Comparison of ENCODE assay signal across 13 cellular contexts in the genomic region with DNA sequence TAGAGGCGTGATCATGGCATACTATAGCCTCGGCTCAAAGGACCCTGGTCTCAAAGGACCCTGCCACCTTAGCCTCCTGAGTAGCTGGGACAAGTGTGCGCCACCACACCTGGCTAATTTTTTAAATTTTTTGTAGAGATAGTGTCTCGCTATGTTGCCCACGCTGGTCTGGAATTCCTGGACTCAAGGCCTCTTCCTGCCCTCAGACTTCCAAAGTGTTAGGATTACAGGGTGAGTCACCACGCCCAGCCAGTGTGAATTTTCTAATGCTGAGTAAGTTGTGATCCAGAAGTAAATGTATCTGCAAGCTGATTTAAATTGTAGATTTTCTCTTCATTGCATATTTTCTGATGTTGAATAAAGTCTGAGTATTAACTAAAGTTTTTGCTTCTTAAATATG. TPM values are rescaled to one million over a fixed set of nuclear protein-coding genes. Genes with fewer than 3 reads are reported as not detected.
DNase-seq lines count a peak whose midpoint lies in the region; ATAC-seq, FAIRE-seq and TF ChIP-seq lines count a peak whose summit lies in the region.
"Had no signal": no experiment of that assay in that cellular context is flagged by ENCODE, and none has a peak within 500 bp of the region (broad histone marks: within the 10 kb centered on the region; RNA-seq: fewer than 3 reads in every experiment).

No MANE protein-coding gene starts in this region.

- FAIRE-seq in frontal cortex (lab: Jason Lieb, UNC) (no peak), GM12891 (lab: Jason Lieb, UNC) (no peak)
- FAIRE-seq: K562 had no signal

- ATAC-seq in GM19463 (IDR thresholded peaks at IDR 0.05; ENCODE audit: unreplicated experiment) = no peak
- ATAC-seq: esophagus mucosa, K562, lower lobe of right lung, psoas muscle had no signal

- TF ChIP-seq POLR2A in GM12891 (IDR thresholded peaks at IDR 0.05; ENCODE audit: low read depth, low read length) = no peak

- DNase-seq in GM04503 (ENCODE audit: low read depth) = peak; percentile 41
- DNase-seq in RPMI7951 (ENCODE audit: low read depth) = peak; percentile 78
- DNase-seq in fibroblast of gingiva (ENCODE audit: low read depth) = peak; percentile 53
- DNase-seq in renal cortical epithelial cell (ENCODE audit: low read depth) = peak; percentile 83
- no peak for DNase-seq in frontal cortex (ENCODE audit: low spot score in 2 of 2)
- DNase-seq in GM12891 (ENCODE audit: insufficient read length, low spot score) = no peak
- DNase-seq: DMS79, lower lobe of right lung, psoas muscle, RPMI8226 had no signal

TF ChIP-seq in GM12891, 5 proteins besides CTCF, POLR2A, EP300 and RAD21:
- TF ChIP-seq PAX5 (IDR thresholded peaks at IDR 0.05; ENCODE audit: insufficient read depth, low read length, severe bottlenecking) = no peak
- TF ChIP-seq POLR2AphosphoS5 (IDR thresholded peaks at IDR 0.05; ENCODE audit: low read depth, low read length) = no peak
- TF ChIP-seq SPI1 (IDR thresholded peaks at IDR 0.05; ENCODE audit: low read depth, low read length) = no peak
- no peak for TF ChIP-seq POU2F2 (IDR thresholded peaks at IDR 0.05; ENCODE audit: low read depth, low read length)
- TF ChIP-seq TAF1 (IDR thresholded peaks at IDR 0.05; ENCODE audit: low read depth, low read length) = no peak
TF ChIP-seq in GM12891: peak in this region for 0.

RNA-seq across cellular contexts. Expression of gene ZNF674, which starts 2.6 kb away (rescaled TPM):
- 4.8 and 7.2 TPM in 2 replicates for total RNA-seq in RPMI7951 (2014; rRNA removed; shearing (Covaris generic))
- 2.8 and 5.4 TPM in 2 replicates for total RNA-seq in renal cortical epithelial cell
- total RNA-seq in frontal cortex = 14.3 TPM
- 1.2 TPM for polyA plus RNA-seq in GM12891 (2012; ENCODE audit: low read depth, missing spikeins)

RNA-seq across cellular contexts. Expression of gene CHST7, which starts 25.7 kb away (rescaled TPM):
- total RNA-seq in RPMI7951 (2014; rRNA removed; shearing (Covaris generic)) = 3.7 and 6.7 TPM in 2 replicates
- total RNA-seq in renal cortical epithelial cell (5.7 and 13.0 TPM in 2 replicates), frontal cortex (6.5 TPM)
- polyA plus RNA-seq in GM12891 (2012; ENCODE audit: low read depth, missing spikeins) = 5.2 TPM

Comparison
In these comparisons a context has a peak if more than half of its experiments do, and no peak if none do; other contexts are left out.
1. DNase-seq: peak in GM04503 (single experiment), RPMI7951 (single experiment), fibroblast of gingiva (single experiment) and renal cortical epithelial cell (single experiment); none in frontal cortex (0 of 2) and GM12891 (single experiment).